Comparison of ENCODE assay signal across 17 cellular contexts in the genomic region with DNA sequence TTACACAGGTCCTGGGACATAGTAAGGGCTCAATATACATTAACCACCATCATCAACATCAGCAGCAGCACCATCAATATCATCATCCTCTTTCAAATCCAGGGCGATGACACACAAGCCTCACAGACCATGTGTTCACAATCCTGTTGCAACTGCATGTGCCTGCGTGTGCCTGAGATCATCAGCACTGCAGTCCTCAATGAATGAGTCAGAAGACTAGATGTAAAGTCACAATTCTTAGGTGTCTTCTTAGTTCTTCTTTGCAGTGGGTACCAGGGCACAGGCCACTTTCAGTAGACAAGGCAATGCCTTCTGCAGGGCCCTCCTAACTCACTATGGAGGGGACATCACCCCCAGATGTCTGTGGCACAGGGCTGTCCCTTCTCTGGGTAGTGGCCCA.
A peak's percentile ranks its signal among the peaks of the same experiment; 100 is the strongest.
DNase-seq lines count a peak whose midpoint lies in the region; ATAC-seq, FAIRE-seq and TF ChIP-seq lines count a peak whose summit lies in the region.
"Had no signal": no experiment of that assay in that cellular context is flagged by ENCODE, and none has a peak within 500 bp of the region (broad histone marks: within the 10 kb centered on the region; RNA-seq: fewer than 3 reads in every experiment).

No MANE protein-coding gene starts in this region.

- H2AFZ ChIP-seq in keratinocyte (ENCODE audit: control insufficient read depth, low read length), result no peak overlapping the region

- peak; percentile 23 for FAIRE-seq in keratinocyte (lab: Jason Lieb, UNC)

- H4K20me1 ChIP-seq in keratinocyte (ENCODE audit: control insufficient read depth, extremely low read depth, insufficient read depth, low read length), result no peaks in the 10 kb centered on the region

- intact Hi-C loops in tibial artery (cut with DNase I; ENCODE audit: low total_unique reads), result no loop called here
- intact Hi-C loops in heart left ventricle (cut with DNase I), result no loop called here

- WGBS in heart left ventricle, 4 donors, result 65 to 83% (median 80%) methylated on average over 2 of the region's 2 CpGs

- no peak for TF ChIP-seq CTCF in HEK293 (tag by site-specific recombination; IDR thresholded peaks at IDR 0.05)
- TF ChIP-seq CTCF in keratinocyte (optimal IDR thresholded peaks at IDR 0.05 in 1 of 3, IDR thresholded peaks at IDR 0.05 in 1 of 3, conservative IDR thresholded peaks at IDR 0.05 in 1 of 3; ENCODE audit: extremely low read depth in 1 of 3, insufficient read depth in 2 of 3, low read length in 3 of 3), result no peak
- TF ChIP-seq CTCF in tibial artery (IDR thresholded peaks at IDR 0.05), result no peak
- TF ChIP-seq CTCF in heart left ventricle (IDR thresholded peaks at IDR 0.05), result no peak

- POLR2A ChIA-PET in HEK293 (lab: Yijun Ruan, JAX), result no interaction called here

- H3K9me1 ChIP-seq in keratinocyte (ENCODE audit: control insufficient read depth, extremely low read depth, insufficient read depth, low read length), result no peaks in the 10 kb centered on the region

- TF ChIP-seq POLR2A in heart left ventricle (IDR thresholded peaks at IDR 0.05), result no peak

- H3K27me3 ChIP-seq in keratinocyte (ENCODE audit: control insufficient read depth, extremely low read depth, insufficient read depth, low read length), result no peaks in the 10 kb centered on the region
- H3K27me3 ChIP-seq in tibial artery, result no peaks in the 10 kb centered on the region
- no peaks in the 10 kb centered on the region for H3K27me3 ChIP-seq in heart left ventricle
- H3K27me3 ChIP-seq: transverse colon had no signal

- H3K4me3 ChIP-seq in HEK293 (ENCODE audit: low read depth, low read length), result no peak overlapping the region
- no peak overlapping the region for H3K4me3 ChIP-seq in keratinocyte (ENCODE audit: control insufficient read depth in 2 of 3, extremely low read depth in 1 of 3, insufficient read depth in 2 of 3, low read depth in 1 of 3, low read length in 3 of 3)
- H3K4me3 ChIP-seq in tibial artery, result no peak overlapping the region
- no peak overlapping the region for H3K4me3 ChIP-seq in heart left ventricle
- H3K4me3 ChIP-seq: lower lobe of right lung, smooth muscle cell, transverse colon had no signal

- H3K36me3 ChIP-seq in HEK293 (ENCODE audit: control insufficient read depth in 2 of 2, insufficient read depth in 1 of 2, low read length in 2 of 2) (no peaks in the 10 kb centered on the region), keratinocyte (ENCODE audit: control insufficient read depth in 2 of 2, extremely low read depth in 1 of 2, insufficient read depth in 2 of 2, low read length in 2 of 2) (no peaks in the 10 kb centered on the region), tibial artery (no peaks in the 10 kb centered on the region), heart left ventricle (peaks cover 0 to 81% (median 4%) of the 10 kb centered on the region in 9 donors)
- H3K36me3 ChIP-seq: lower lobe of right lung, transverse colon had no signal

- H3K79me2 ChIP-seq in keratinocyte (ENCODE audit: control insufficient read depth, insufficient read depth, low read length), result no peaks in the 10 kb centered on the region

- H3K4me2 ChIP-seq in keratinocyte (ENCODE audit: control insufficient read depth, extremely low read depth, insufficient read depth, low read depth, low read length), result no peak overlapping the region
- H3K4me2 ChIP-seq: KMS-11, smooth muscle cell had no signal

- DNase-seq in Daoy (ENCODE audit: low read depth), result peak; percentile 47
- DNase-seq in keratinocyte (ENCODE audit: low read depth, low spot score), result no peak
- DNase-seq in NCI-H2029 (lab: John Stamatoyannopoulos, UW), result no peak
- no peak for DNase-seq in tibial artery
- DNase-seq in heart left ventricle, result no peak
- DNase-seq: activated effector memory CD4-positive, alpha-beta T cell treated with Interleukin-2 at 50 U/mL for 16 hours; cerebellar nuclear complex; lower lobe of right lung; naive thymus-derived CD4-positive, alpha-beta T cell; NCI-H1436 treated with DMSO at 0.1 percent for 48 hours; NCI-H446 treated with DMSO at 0.1 percent for 48 hours; transverse colon had no signal

- dilution Hi-C loops in keratinocyte (cut with MboI; ENCODE audit: extremely low pct_ligation_motif_present, low sequenced_read_pairs), result no loop called here

- H3K27ac ChIP-seq in HEK293 (ENCODE audit: extremely low read depth, low read depth, low read length), result no peak overlapping the region
- peak overlapping the region; percentile 72 for H3K27ac ChIP-seq in angular gyrus (ENCODE audit: low read depth, low read length)
- H3K27ac ChIP-seq in keratinocyte (ENCODE audit: control insufficient read depth, insufficient read depth, low read length), result no peak overlapping the region
- no peak overlapping the region for H3K27ac ChIP-seq in tibial artery
- H3K27ac ChIP-seq in heart left ventricle, result no peak overlapping the region
- H3K27ac ChIP-seq: KMS-11, lower lobe of right lung, transverse colon had no signal

- H3K9me3 ChIP-seq in HEK293 (ENCODE audit: control insufficient read depth, insufficient read depth, low read depth, low read length), result no peaks in the 10 kb centered on the region
- no peaks in the 10 kb centered on the region for H3K9me3 ChIP-seq in keratinocyte (ENCODE audit: control insufficient read depth, low read depth, low read length)
- H3K9me3 ChIP-seq in tibial artery, result no peaks in the 10 kb centered on the region
- H3K9me3 ChIP-seq in heart left ventricle, result no peaks in the 10 kb centered on the region
- H3K9me3 ChIP-seq: lower lobe of right lung, transverse colon had no signal

- no peaks in the 10 kb centered on the region for H3K4me1 ChIP-seq in HEK293 (ENCODE audit: control insufficient read depth, insufficient read depth, low read length)
- H3K4me1 ChIP-seq in keratinocyte (ENCODE audit: control insufficient read depth, extremely low read depth, insufficient read depth, low read length), result no peaks in the 10 kb centered on the region
- no peaks in the 10 kb centered on the region for H3K4me1 ChIP-seq in tibial artery
- peaks cover 0 to 15% (median 0%) of the 10 kb centered on the region in 12 donors for H3K4me1 ChIP-seq in heart left ventricle
- H3K4me1 ChIP-seq: lower lobe of right lung, transverse colon had no signal

- ATAC-seq in heart left ventricle (no peak), HG03432 (IDR thresholded peaks at IDR 0.05; ENCODE audit: unreplicated experiment) (no peak)
- ATAC-seq: lower lobe of right lung; naive thymus-derived CD4-positive, alpha-beta T cell had no signal

- H3K9ac ChIP-seq in keratinocyte (ENCODE audit: control insufficient read depth, extremely low read depth, insufficient read depth, low read length), result no peak overlapping the region
- H3K9ac ChIP-seq: KMS-11 had no signal

- CTCF ChIA-PET in HEK293 (lab: Yijun Ruan, JAX), result interaction anchor here (1.4 kb wide), 1 partner anchor 50 kb away, joined by 4 read pairs; no protein-coding TSS in a partner anchor

TF ChIP-seq in HEK293, 187 proteins besides CTCF, POLR2A, EP300 and RAD21 (continues in another document):
- TF ChIP-seq, protein P1, sequence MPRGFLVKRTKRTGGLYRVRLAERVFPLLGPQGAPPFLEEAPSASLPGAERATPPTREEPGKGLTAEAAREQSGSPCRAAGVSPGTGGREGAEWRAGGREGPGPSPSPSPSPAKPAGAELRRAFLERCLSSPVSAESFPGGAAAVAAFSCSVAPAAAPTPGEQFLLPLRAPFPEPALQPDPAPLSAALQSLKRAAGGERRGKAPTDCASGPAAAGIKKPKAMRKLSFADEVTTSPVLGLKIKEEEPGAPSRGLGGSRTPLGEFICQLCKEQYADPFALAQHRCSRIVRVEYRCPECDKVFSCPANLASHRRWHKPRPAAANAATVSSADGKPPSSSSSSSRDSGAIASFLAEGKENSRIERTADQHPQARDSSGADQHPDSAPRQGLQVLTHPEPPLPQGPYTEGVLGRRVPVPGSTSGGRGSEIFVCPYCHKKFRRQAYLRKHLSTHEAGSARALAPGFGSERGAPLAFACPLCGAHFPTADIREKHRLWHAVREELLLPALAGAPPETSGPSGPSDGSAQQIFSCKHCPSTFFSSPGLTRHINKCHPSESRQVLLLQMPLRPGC (tag by site-specific recombination; IDR thresholded peaks at IDR 0.05), result no peak
- TF ChIP-seq ZNF629 (tag by site-specific recombination; IDR thresholded peaks at IDR 0.05), result 0 out of 2 replicates have a peak, but pooled peaks have one; percentile 31
- no peak for TF ChIP-seq ZNF585B (tag by site-specific recombination; IDR thresholded peaks at IDR 0.05)
- TF ChIP-seq, protein P2, sequence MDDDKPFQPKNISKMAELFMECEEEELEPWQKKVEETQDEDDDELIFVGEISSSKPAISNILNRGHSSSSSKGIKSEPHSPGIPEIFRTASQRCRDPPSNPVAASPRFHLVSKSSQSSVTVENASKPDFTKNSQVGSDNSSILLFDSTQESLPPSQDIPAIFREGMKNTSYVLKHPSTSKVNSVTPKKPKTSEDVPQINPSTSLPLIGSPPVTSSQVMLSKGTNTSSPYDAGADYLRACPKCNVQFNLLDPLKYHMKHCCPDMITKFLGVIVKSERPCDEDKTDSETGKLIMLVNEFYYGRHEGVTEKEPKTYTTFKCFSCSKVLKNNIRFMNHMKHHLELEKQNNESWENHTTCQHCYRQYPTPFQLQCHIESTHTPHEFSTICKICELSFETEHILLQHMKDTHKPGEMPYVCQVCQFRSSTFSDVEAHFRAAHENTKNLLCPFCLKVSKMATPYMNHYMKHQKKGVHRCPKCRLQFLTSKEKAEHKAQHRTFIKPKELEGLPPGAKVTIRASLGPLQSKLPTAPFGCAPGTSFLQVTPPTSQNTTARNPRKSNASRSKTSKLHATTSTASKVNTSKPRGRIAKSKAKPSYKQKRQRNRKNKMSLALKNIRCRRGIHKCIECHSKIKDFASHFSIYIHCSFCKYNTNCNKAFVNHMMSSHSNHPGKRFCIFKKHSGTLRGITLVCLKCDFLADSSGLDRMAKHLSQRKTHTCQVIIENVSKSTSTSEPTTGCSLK (tag by site-specific recombination; IDR thresholded peaks at IDR 0.05), result no peak
- TF ChIP-seq ZNF843 (tag by site-specific recombination; IDR thresholded peaks at IDR 0.05), result no peak
- TF ChIP-seq SALL2 (tag by site-specific recombination; IDR thresholded peaks at IDR 0.05; ENCODE audit: borderline replicate concordance), result no peak
- TF ChIP-seq, protein P3, sequence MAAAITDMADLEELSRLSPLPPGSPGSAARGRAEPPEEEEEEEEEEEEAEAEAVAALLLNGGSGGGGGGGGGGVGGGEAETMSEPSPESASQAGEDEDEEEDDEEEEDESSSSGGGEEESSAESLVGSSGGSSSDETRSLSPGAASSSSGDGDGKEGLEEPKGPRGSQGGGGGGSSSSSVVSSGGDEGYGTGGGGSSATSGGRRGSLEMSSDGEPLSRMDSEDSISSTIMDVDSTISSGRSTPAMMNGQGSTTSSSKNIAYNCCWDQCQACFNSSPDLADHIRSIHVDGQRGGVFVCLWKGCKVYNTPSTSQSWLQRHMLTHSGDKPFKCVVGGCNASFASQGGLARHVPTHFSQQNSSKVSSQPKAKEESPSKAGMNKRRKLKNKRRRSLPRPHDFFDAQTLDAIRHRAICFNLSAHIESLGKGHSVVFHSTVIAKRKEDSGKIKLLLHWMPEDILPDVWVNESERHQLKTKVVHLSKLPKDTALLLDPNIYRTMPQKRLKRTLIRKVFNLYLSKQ (tag by site-specific recombination; IDR thresholded peaks at IDR 0.05; ENCODE audit: borderline replicate concordance), result no peak
- TF ChIP-seq SCRT2 (tag by site-specific recombination; IDR thresholded peaks at IDR 0.05), result peak; percentile 70
- 0 out of 2 replicates have a peak, but pooled peaks have one; percentile 37 for TF ChIP-seq ZNF660 (tag by site-specific recombination; IDR thresholded peaks at IDR 0.05)
